1 cellular context compared by ENCODE assay signal in genomic region chr20:35091808-35092523, GRCh38.
TF ChIP-seq lines count a peak whose summit lies in the region.

No MANE protein-coding gene starts in this region.

TF ChIP-seq in HepG2, 621 proteins besides CTCF, POLR2A, EP300 and RAD21 (continued from another document and continues in another):
- TF ChIP-seq PRDM15 (CRISPR knock-in tag; IDR thresholded peaks at IDR 0.05) (0 out of 2 replicates have a peak, but pooled peaks have one; percentile 8), ZNF792 (CRISPR knock-in tag; IDR thresholded peaks at IDR 0.05) (no peak), FUBP1 (CRISPR knock-in tag; IDR thresholded peaks at IDR 0.05; ENCODE audit: borderline replicate concordance) (no peak), RFX1 (IDR thresholded peaks at IDR 0.05) (no peak), TP53 (CRISPR knock-in tag; conservative IDR thresholded peaks at IDR 0.05) (no peak), HMGA1 (CRISPR knock-in tag; conservative IDR thresholded peaks at IDR 0.05) (no peak), SNAPC2 (CRISPR knock-in tag; IDR thresholded peaks at IDR 0.05) (peak; percentile 57; the same call in 1 of the 2 replicates), ZBED4 (CRISPR knock-in tag; IDR thresholded peaks at IDR 0.05; ENCODE audit: borderline replicate concordance) (peak; percentile 28; the same call in 1 of the 2 replicates), ZNF720 (CRISPR knock-in tag; IDR thresholded peaks at IDR 0.05) (no peak), CBX1 (IDR thresholded peaks at IDR 0.05; ENCODE audit: low read depth) (no peak), ZNF598 (CRISPR knock-in tag; IDR thresholded peaks at IDR 0.05; ENCODE audit: borderline replicate concordance) (no peak), ZNF530 (CRISPR knock-in tag; IDR thresholded peaks at IDR 0.05; ENCODE audit: low read depth) (no peak), RELA (CRISPR knock-in tag; IDR thresholded peaks at IDR 0.05) (no peak), ZMYM4 (CRISPR knock-in tag; IDR thresholded peaks at IDR 0.05) (no peak), XBP1 (CRISPR knock-in tag; IDR thresholded peaks at IDR 0.05) (no peak), ARID2 (CRISPR knock-in tag; IDR thresholded peaks at IDR 0.05; ENCODE audit: borderline replicate concordance) (no peak), NRL (CRISPR knock-in tag; IDR thresholded peaks at IDR 0.05; ENCODE audit: borderline replicate concordance) (no peak), ZNF101 (CRISPR knock-in tag; IDR thresholded peaks at IDR 0.05; ENCODE audit: borderline replicate concordance, low read depth) (no peak), ZNF761 (CRISPR knock-in tag; conservative IDR thresholded peaks at IDR 0.05) (no peak), ZBTB25 (CRISPR knock-in tag; IDR thresholded peaks at IDR 0.05) (no peak), KDM3A (CRISPR knock-in tag; IDR thresholded peaks at IDR 0.05; ENCODE audit: low read depth) (no peak), ZNF331 (CRISPR knock-in tag; IDR thresholded peaks at IDR 0.05) (no peak), ZFP62 (CRISPR knock-in tag; IDR thresholded peaks at IDR 0.05) (no peak), ZNF704 (CRISPR knock-in tag; IDR thresholded peaks at IDR 0.05; ENCODE audit: borderline replicate concordance) (no peak), ZNF878 (CRISPR knock-in tag; IDR thresholded peaks at IDR 0.05) (no peak), GATAD2A (CRISPR knock-in tag; IDR thresholded peaks at IDR 0.05) (no peak), TAF15 (IDR thresholded peaks at IDR 0.05; ENCODE audit: low read depth, low read length, poor library complexity, severe bottlenecking) (no peak), HNRNPK (IDR thresholded peaks at IDR 0.05; ENCODE audit: low read depth, low read length, poor library complexity, severe bottlenecking) (no peak), RERE (CRISPR knock-in tag; IDR thresholded peaks at IDR 0.05; ENCODE audit: low read depth) (no peak), ZNF136 (CRISPR knock-in tag; IDR thresholded peaks at IDR 0.05; ENCODE audit: low read depth) (0 out of 2 replicates have a peak, but pooled peaks have one; percentile 62), ZFYVE20 (CRISPR knock-in tag; IDR thresholded peaks at IDR 0.05; ENCODE audit: borderline replicate concordance, low read depth) (no peak), ZBTB7B (CRISPR knock-in tag; IDR thresholded peaks at IDR 0.05) (peak; percentile 29), ZNF274 (CRISPR knock-in tag; IDR thresholded peaks at IDR 0.05) (no peak), ZNF776 (CRISPR knock-in tag; IDR thresholded peaks at IDR 0.05) (no peak), FOXK2 (IDR thresholded peaks at IDR 0.05) (no peak), ZNF234 (CRISPR knock-in tag; conservative IDR thresholded peaks at IDR 0.05) (no peak), RFX3 (CRISPR knock-in tag; IDR thresholded peaks at IDR 0.05) (peak; percentile 9; the same call in 1 of the 2 replicates)
- TF ChIP-seq, protein P1, sequence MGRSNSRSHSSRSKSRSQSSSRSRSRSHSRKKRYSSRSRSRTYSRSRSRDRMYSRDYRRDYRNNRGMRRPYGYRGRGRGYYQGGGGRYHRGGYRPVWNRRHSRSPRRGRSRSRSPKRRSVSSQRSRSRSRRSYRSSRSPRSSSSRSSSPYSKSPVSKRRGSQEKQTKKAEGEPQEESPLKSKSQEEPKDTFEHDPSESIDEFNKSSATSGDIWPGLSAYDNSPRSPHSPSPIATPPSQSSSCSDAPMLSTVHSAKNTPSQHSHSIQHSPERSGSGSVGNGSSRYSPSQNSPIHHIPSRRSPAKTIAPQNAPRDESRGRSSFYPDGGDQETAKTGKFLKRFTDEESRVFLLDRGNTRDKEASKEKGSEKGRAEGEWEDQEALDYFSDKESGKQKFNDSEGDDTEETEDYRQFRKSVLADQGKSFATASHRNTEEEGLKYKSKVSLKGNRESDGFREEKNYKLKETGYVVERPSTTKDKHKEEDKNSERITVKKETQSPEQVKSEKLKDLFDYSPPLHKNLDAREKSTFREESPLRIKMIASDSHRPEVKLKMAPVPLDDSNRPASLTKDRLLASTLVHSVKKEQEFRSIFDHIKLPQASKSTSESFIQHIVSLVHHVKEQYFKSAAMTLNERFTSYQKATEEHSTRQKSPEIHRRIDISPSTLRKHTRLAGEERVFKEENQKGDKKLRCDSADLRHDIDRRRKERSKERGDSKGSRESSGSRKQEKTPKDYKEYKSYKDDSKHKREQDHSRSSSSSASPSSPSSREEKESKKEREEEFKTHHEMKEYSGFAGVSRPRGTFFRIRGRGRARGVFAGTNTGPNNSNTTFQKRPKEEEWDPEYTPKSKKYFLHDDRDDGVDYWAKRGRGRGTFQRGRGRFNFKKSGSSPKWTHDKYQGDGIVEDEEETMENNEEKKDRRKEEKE (IDR thresholded peaks at IDR 0.05): no peak
- TF ChIP-seq, protein P2, sequence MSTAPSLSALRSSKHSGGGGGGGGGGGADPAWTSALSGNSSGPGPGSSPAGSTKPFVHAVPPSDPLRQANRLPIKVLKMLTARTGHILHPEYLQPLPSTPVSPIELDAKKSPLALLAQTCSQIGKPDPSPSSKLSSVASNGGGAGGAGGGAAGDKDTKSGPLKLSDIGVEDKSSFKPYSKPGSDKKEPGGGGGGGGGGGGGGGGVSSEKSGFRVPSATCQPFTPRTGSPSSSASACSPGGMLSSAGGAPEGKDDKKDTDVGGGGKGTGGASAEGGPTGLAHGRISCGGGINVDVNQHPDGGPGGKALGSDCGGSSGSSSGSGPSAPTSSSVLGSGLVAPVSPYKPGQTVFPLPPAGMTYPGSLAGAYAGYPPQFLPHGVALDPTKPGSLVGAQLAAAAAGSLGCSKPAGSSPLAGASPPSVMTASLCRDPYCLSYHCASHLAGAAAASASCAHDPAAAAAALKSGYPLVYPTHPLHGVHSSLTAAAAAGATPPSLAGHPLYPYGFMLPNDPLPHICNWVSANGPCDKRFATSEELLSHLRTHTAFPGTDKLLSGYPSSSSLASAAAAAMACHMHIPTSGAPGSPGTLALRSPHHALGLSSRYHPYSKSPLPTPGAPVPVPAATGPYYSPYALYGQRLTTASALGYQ (CRISPR knock-in tag; IDR thresholded peaks at IDR 0.05): no peak
